16 cellular contexts compared by ENCODE assay signal in the genomic region with DNA sequence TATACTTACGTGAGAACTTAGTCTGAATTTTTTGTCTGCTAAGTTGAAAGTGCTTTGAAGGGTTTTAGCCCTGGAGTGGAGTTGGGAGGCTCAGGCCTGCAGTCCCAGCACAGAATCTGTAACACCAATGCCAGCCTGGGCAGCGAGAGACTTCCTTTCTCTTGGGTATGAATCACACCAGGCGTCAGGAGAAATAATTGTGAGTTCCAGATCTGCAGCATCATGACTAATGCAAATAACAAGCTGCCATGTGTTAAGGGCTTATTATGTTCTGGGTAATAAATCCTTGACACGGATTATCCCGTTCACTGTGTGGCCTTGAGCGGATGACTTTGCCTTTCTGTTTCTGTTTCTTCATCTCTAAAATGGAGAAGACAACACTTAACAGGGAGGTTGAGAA.
DNase-seq lines count a peak whose midpoint lies in the region; FAIRE-seq and TF ChIP-seq lines count a peak whose summit lies in the region.
"Had no signal": no experiment of that assay in that cellular context is flagged by ENCODE, and none has a peak within 500 bp of the region (broad histone marks: within the 10 kb centered on the region; RNA-seq: fewer than 3 reads in every experiment).

No MANE protein-coding gene starts in this region.

- peaks cover 23 to 25% of the 10 kb centered on the region in 2 experiments for H3K9me3 Mint-ChIP-seq in H9
- H3K9me3 Mint-ChIP-seq in neural progenitor cell, result peaks cover 18% of the 10 kb centered on the region

- H3K27ac ChIP-seq in mammary epithelial cell (ENCODE audit: insufficient read depth, low read depth, low read length), result no peak overlapping the region
- no peak overlapping the region for H3K27ac ChIP-seq in H9 (ENCODE audit: insufficient read length, low read depth, low read length)
- H3K27ac ChIP-seq in neural progenitor cell, result no peak overlapping the region

- H3K9me3 ChIP-seq in mammary epithelial cell (replicated peaks; ENCODE audit: insufficient read depth, low read length), result peaks cover 5% of the 10 kb centered on the region
- H3K9me3 ChIP-seq in H9 (ENCODE audit: control insufficient read depth, low read depth, low read length), result no peaks in the 10 kb centered on the region
- H3K9me3 ChIP-seq in neural progenitor cell (ENCODE audit: low read depth), result no peaks in the 10 kb centered on the region

- no peaks in the 10 kb centered on the region for H3K79me1 ChIP-seq in H9 (ENCODE audit: insufficient read depth, low read depth, low read length, poor library complexity, severe bottlenecking)

- H3K79me2 ChIP-seq in mammary epithelial cell (ENCODE audit: insufficient read depth, low read length) (no peaks in the 10 kb centered on the region), H9 (ENCODE audit: insufficient read depth, low read length) (no peaks in the 10 kb centered on the region), neural progenitor cell (ENCODE audit: low read depth) (no peaks in the 10 kb centered on the region)

- no peak overlapping the region for H3K4ac ChIP-seq in H9 (ENCODE audit: low read depth, low read length)

- H4K5ac ChIP-seq in H9 (ENCODE audit: insufficient read length, low read depth, low read length), result no peak overlapping the region

- H4K20me1 ChIP-seq in mammary epithelial cell (ENCODE audit: insufficient read depth, low read length), result no peaks in the 10 kb centered on the region
- H4K20me1 ChIP-seq in H9 (ENCODE audit: control insufficient read depth, insufficient read depth, insufficient read length), result no peaks in the 10 kb centered on the region
- no peaks in the 10 kb centered on the region for H4K20me1 ChIP-seq in neural progenitor cell (ENCODE audit: low read depth)

- H2BK5ac ChIP-seq in H9 (ENCODE audit: insufficient read length, low read length), result no peak overlapping the region

- H2BK15ac ChIP-seq in H9 (ENCODE audit: low read depth, low read length), result no peak overlapping the region

- intact Hi-C loops in mammary epithelial cell (cut with micrococcal nuclease), result loop anchor here (5.0 kb wide), 1 partner anchor 43 kb away; no protein-coding TSS in a partner anchor

- dilution Hi-C loops in mammary epithelial cell (cut with HindIII; ENCODE audit: low sequenced_read_pairs), result loop anchor here (5.0 kb wide), 1 partner anchor 73 kb away; a partner anchor contains a TSS

- BruUV-seq in mammary epithelial cell (replicated peaks; lab: Mats Ljungman, UMichigan), result no TSS peak

- no peak overlapping the region for H2AK5ac ChIP-seq in H9 (ENCODE audit: insufficient read length, low read length)

- FAIRE-seq in HTR-8/SVneo (lab: Jason Lieb, UNC), result peak; percentile 4
- FAIRE-seq: G401.6 had no signal

- H2BK120ac ChIP-seq in H9 (ENCODE audit: low read depth, low read length, poor library complexity, severe bottlenecking), result no peak overlapping the region

- H2BK20ac ChIP-seq in H9 (ENCODE audit: low read depth, low read length, poor library complexity, severe bottlenecking), result no peak overlapping the region

- TF ChIP-seq CTCF in mammary epithelial cell (conservative IDR thresholded peaks at IDR 0.05 in 1 of 2, IDR thresholded peaks at IDR 0.05 in 1 of 2; ENCODE audit: extremely low read depth in 1 of 2, insufficient read depth in 1 of 2, low read depth in 1 of 2, low read length in 2 of 2) (no peak), H9 (conservative IDR thresholded peaks at IDR 0.05) (no peak), neural progenitor cell (IDR thresholded peaks at IDR 0.05) (no peak)

- H3K27me3 Mint-ChIP-seq in H9 (ENCODE audit: low read depth) (no peaks in the 10 kb centered on the region), neural progenitor cell (ENCODE audit: insufficient read depth, low read depth) (peaks cover 7% of the 10 kb centered on the region)

- H2AFZ ChIP-seq in mammary epithelial cell (ENCODE audit: low read depth, low read length), result no peak overlapping the region
- no peak overlapping the region for H2AFZ ChIP-seq in H9 (ENCODE audit: low read length)
- no peak overlapping the region for H2AFZ ChIP-seq in neural progenitor cell (replicated peaks)

- H3T11ph ChIP-seq in H9 (ENCODE audit: low read length), result no peak overlapping the region

- no peak overlapping the region for H3K23ac ChIP-seq in H9 (ENCODE audit: insufficient read length, low read depth, low read length)

- H3K4me1 Mint-ChIP-seq in H9 (peaks cover 3 to 11% of the 10 kb centered on the region in 2 experiments; a peak in 3 of 4 replicates), neural progenitor cell (no peaks in the 10 kb centered on the region)

- no peak overlapping the region for H3K9ac ChIP-seq in mammary epithelial cell (ENCODE audit: insufficient read depth, low read length)
- no peak overlapping the region for H3K9ac ChIP-seq in H9 (ENCODE audit: extremely low read depth, insufficient read length, low read length)
- H3K9ac ChIP-seq in neural progenitor cell, result no peak overlapping the region

- H3K4me1 ChIP-seq in mammary epithelial cell (ENCODE audit: insufficient read depth, low read length) (peaks cover 21% of the 10 kb centered on the region), H9 (ENCODE audit: insufficient read depth, low read length) (no peaks in the 10 kb centered on the region), neural progenitor cell (no peaks in the 10 kb centered on the region)

- H3F3A ChIP-seq in neural progenitor cell (ENCODE audit: low read depth), result no peaks in the 10 kb centered on the region

- H3K36me3 ChIP-seq in mammary epithelial cell (ENCODE audit: insufficient read depth, low read length) (no peaks in the 10 kb centered on the region), neural progenitor cell (no peaks in the 10 kb centered on the region)

- H3K56ac ChIP-seq in H9 (ENCODE audit: insufficient read length, low read depth, low read length), result no peak overlapping the region

- CTCF ChIA-PET in mammary epithelial cell (lab: Charles Lee; ENCODE audit: low non-redundant PET), result no interaction called here

- no peak overlapping the region for H4K8ac ChIP-seq in H9 (replicated peaks; ENCODE audit: insufficient read length, low read depth, low read length)

- H3K27me3 ChIP-seq in mammary epithelial cell (ENCODE audit: insufficient read depth, low read length) (no peaks in the 10 kb centered on the region), H9 (ENCODE audit: insufficient read depth, low read length) (no peaks in the 10 kb centered on the region), neural progenitor cell (no peaks in the 10 kb centered on the region)

- H3K4me2 ChIP-seq in mammary epithelial cell (ENCODE audit: insufficient read depth, low read depth, low read length) (no peak overlapping the region), H9 (ENCODE audit: insufficient read depth, insufficient read length, low read length) (no peak overlapping the region), neural progenitor cell (no peak overlapping the region)

- no peak overlapping the region for H2BK12ac ChIP-seq in H9 (ENCODE audit: insufficient read length, low read depth, low read length)

- H3K14ac ChIP-seq in H9 (ENCODE audit: insufficient read depth, low read length), result no peak overlapping the region

- peak; percentile 75 for DNase-seq in AG08395 (ENCODE audit: low spot score)
- no peak for DNase-seq in HTR-8/SVneo (ENCODE audit: insufficient read length, low spot score)
- peak; percentile 87 for DNase-seq in mammary epithelial cell
- peak; percentile 16 to 87 for DNase-seq in lung microvascular endothelial cell (ENCODE audit: low read depth in 2 of 2)
- DNase-seq in NCI-H2227 (lab: John Stamatoyannopoulos, UW; ENCODE audit: unreplicated experiment), result no peak
- DNase-seq in NCI-H2227 treated with DMSO at 0.1 percent for 48 hours (lab: John Stamatoyannopoulos, UW), result no peak
- no peak for DNase-seq in H9
- no peak for DNase-seq in neural progenitor cell (ENCODE audit: low spot score)
- DNase-seq: activated CD4-positive, alpha-beta T cell treated with anti-CD3 and anti-CD28 coated beads for 1 hour; naive thymus-derived CD8-positive, alpha-beta T cell; NCI-H1048; NCI-H774; stimulated activated CD4-positive, alpha-beta T cell treated with anti-CD3 and anti-CD28 coated beads, Interleukin-15, amount 100 ng/mL, for 24 hours had no signal

- H4K91ac ChIP-seq in H9 (ENCODE audit: insufficient read length, low read depth, low read length), result no peak overlapping the region

- H3K23me2 ChIP-seq in H9 (ENCODE audit: insufficient read length, low read depth, low read length, poor library complexity, severe bottlenecking), result no peaks in the 10 kb centered on the region

- in situ Hi-C loops in mammary epithelial cell (cut with MboI; ENCODE audit: low sequenced_read_pairs in 2 of 2), result loop anchor here in 1 of 2 donors (10.0 kb wide), 1 partner anchor 66 kb away; no protein-coding TSS in a partner anchor

- peaks cover 19 to 35% (median 20%) of the 10 kb centered on the region in 3 experiments for H3K36me3 Mint-ChIP-seq in H9 (ENCODE audit: insufficient read depth in 1 of 3, low read depth in 3 of 3)
- no peaks in the 10 kb centered on the region for H3K36me3 Mint-ChIP-seq in neural progenitor cell

- H3K4me3 Mint-ChIP-seq in H9 (no peak overlapping the region), neural progenitor cell (no peak overlapping the region)
- H3K4me3 Mint-ChIP-seq: activated T-helper 1 cell treated with anti-CD3 and anti-CD28 coated beads, Interleukin-12 subunit alpha, Interleukin-12 subunit beta, Interleukin-2, Interleukin-4 antibody, amounts not matched to agents 30 ng/mL and 10 ng/mL and 1 ng/mL, durations not matched to agents 14 hours and 24 hours and 36 hours; brain; naive thymus-derived CD8-positive, alpha-beta T cell had no signal

- no peak overlapping the region for H3K18ac ChIP-seq in H9 (ENCODE audit: insufficient read length, low read depth, low read length)

- H3K4me3 ChIP-seq in mammary epithelial cell (replicated peaks in 1 of 3; ENCODE audit: insufficient read depth in 1 of 3, low read depth in 2 of 3, low read length in 3 of 3) (no peak overlapping the region), neural progenitor cell (no peak overlapping the region)

- 71% methylated on average over 6 of the region's 6 CpGs for WGBS in mammary epithelial cell (ENCODE audit: low coverage, missing lambda C conversion rate)
- no CpG with 5 or more reads among the region's 6 CpGs for WGBS in H9 (ENCODE audit: extremely low coverage, insufficient read length, low lambda C conversion rate)

- H3K27ac Mint-ChIP-seq in H9, result no peak overlapping the region
- H3K27ac Mint-ChIP-seq in neural progenitor cell, result no peak overlapping the region
- H3K27ac Mint-ChIP-seq: activated T-helper 1 cell treated with anti-CD3 and anti-CD28 coated beads, Interleukin-12 subunit alpha, Interleukin-12 subunit beta, Interleukin-2, Interleukin-4 antibody, amounts not matched to agents 30 ng/mL and 10 ng/mL and 1 ng/mL, durations not matched to agents 14 hours and 24 hours and 36 hours had no signal

Comparison
In these comparisons a context has a peak if more than half of its experiments do, and no peak if none do; other contexts are left out.
1. DNase-seq: peak in AG08395 (single experiment), mammary epithelial cell (single experiment) and lung microvascular endothelial cell (2 of 2); none in HTR-8/SVneo (single experiment), NCI-H2227 (single experiment), NCI-H2227 treated with DMSO at 0.1 percent for 48 hours (single experiment), H9 (single experiment) and neural progenitor cell (single experiment).